2 cellular contexts compared by ENCODE assay signal in the genomic region with DNA sequence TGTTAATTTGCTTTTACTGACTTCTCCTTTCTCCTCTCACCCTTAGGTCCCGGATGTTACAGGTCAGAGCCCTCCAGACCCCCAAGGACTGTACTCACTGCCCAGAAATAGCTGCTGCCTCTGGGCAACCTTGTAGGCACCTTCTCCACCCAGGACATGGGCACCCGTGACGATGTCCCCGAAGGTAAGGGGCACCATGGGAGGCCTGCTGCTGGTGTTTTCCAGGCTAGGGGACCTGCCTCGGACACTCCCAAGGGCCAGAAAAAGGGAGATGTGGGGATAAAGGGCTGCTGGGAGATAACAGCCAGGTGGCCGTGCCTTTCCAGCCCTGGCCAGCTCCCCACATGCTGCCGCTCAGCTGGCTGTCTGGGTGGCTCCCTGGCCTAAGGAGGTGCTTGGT.
TF ChIP-seq lines count a peak whose summit lies in the region.

No MANE protein-coding gene starts in this region.

TF ChIP-seq in SK-N-SH, 30 proteins besides CTCF, POLR2A, EP300 and RAD21 (continued from another document):
- TF ChIP-seq, protein P1, sequence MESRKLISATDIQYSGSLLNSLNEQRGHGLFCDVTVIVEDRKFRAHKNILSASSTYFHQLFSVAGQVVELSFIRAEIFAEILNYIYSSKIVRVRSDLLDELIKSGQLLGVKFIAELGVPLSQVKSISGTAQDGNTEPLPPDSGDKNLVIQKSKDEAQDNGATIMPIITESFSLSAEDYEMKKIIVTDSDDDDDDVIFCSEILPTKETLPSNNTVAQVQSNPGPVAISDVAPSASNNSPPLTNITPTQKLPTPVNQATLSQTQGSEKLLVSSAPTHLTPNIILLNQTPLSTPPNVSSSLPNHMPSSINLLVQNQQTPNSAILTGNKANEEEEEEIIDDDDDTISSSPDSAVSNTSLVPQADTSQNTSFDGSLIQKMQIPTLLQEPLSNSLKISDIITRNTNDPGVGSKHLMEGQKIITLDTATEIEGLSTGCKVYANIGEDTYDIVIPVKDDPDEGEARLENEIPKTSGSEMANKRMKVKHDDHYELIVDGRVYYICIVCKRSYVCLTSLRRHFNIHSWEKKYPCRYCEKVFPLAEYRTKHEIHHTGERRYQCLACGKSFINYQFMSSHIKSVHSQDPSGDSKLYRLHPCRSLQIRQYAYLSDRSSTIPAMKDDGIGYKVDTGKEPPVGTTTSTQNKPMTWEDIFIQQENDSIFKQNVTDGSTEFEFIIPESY (IDR thresholded peaks at IDR 0.05; ENCODE audit: borderline replicate concordance, low read depth) = no peak
- TF ChIP-seq RFX5 (IDR thresholded peaks at IDR 0.05; ENCODE audit: low read length) (no peak), TEAD4 (IDR thresholded peaks at IDR 0.05; ENCODE audit: borderline replicate concordance, insufficient read depth) (no peak)

TF ChIP-seq in SK-N-SH treated with all-trans-retinoic acid at 6 μM for 48 hours, 23 proteins besides CTCF, POLR2A, EP300 and RAD21 (continued from another document):
- no peak for TF ChIP-seq CSDC2 (CRISPR knock-in tag; IDR thresholded peaks at IDR 0.05)
- no peak for TF ChIP-seq ESRRG (CRISPR knock-in tag; IDR thresholded peaks at IDR 0.05)
- no peak for TF ChIP-seq ZNF8 (CRISPR knock-in tag; IDR thresholded peaks at IDR 0.05)
- TF ChIP-seq, protein P2, sequence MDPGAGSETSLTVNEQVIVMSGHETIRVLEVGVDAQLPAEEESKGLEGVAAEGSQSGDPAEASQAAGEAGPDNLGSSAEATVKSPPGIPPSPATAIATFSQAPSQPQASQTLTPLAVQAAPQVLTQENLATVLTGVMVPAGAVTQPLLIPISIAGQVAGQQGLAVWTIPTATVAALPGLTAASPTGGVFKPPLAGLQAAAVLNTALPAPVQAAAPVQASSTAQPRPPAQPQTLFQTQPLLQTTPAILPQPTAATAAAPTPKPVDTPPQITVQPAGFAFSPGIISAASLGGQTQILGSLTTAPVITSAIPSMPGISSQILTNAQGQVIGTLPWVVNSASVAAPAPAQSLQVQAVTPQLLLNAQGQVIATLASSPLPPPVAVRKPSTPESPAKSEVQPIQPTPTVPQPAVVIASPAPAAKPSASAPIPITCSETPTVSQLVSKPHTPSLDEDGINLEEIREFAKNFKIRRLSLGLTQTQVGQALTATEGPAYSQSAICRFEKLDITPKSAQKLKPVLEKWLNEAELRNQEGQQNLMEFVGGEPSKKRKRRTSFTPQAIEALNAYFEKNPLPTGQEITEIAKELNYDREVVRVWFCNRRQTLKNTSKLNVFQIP (CRISPR knock-in tag; IDR thresholded peaks at IDR 0.05; ENCODE audit: borderline replicate concordance, low read depth) = no peak
- TF ChIP-seq, protein P3, sequence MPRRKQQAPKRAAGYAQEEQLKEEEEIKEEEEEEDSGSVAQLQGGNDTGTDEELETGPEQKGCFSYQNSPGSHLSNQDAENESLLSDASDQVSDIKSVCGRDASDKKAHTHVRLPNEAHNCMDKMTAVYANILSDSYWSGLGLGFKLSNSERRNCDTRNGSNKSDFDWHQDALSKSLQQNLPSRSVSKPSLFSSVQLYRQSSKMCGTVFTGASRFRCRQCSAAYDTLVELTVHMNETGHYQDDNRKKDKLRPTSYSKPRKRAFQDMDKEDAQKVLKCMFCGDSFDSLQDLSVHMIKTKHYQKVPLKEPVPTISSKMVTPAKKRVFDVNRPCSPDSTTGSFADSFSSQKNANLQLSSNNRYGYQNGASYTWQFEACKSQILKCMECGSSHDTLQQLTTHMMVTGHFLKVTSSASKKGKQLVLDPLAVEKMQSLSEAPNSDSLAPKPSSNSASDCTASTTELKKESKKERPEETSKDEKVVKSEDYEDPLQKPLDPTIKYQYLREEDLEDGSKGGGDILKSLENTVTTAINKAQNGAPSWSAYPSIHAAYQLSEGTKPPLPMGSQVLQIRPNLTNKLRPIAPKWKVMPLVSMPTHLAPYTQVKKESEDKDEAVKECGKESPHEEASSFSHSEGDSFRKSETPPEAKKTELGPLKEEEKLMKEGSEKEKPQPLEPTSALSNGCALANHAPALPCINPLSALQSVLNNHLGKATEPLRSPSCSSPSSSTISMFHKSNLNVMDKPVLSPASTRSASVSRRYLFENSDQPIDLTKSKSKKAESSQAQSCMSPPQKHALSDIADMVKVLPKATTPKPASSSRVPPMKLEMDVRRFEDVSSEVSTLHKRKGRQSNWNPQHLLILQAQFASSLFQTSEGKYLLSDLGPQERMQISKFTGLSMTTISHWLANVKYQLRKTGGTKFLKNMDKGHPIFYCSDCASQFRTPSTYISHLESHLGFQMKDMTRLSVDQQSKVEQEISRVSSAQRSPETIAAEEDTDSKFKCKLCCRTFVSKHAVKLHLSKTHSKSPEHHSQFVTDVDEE (CRISPR knock-in tag; IDR thresholded peaks at IDR 0.05) = no peak
- no peak for TF ChIP-seq BACH2 (CRISPR knock-in tag; IDR thresholded peaks at IDR 0.05; ENCODE audit: borderline replicate concordance)
